ENCODE assay signal across 16 cellular contexts in genomic region chr19:35750167-35750566, GRCh38. TPM values are rescaled to one million over a fixed set of nuclear protein-coding genes. Genes with fewer than 3 reads are reported as not detected.
DNase-seq lines count a peak whose midpoint lies in the region; ATAC-seq, FAIRE-seq and TF ChIP-seq lines count a peak whose summit lies in the region.
"Had no signal": no experiment of that assay in that cellular context is flagged by ENCODE, and none has a peak within 500 bp of the region (broad histone marks: within the 10 kb centered on the region; RNA-seq: fewer than 3 reads in every experiment).

No MANE protein-coding gene starts in this region.

- no peak for TF ChIP-seq CTCF in A549 (IDR thresholded peaks at IDR 0.05)
- no peak for TF ChIP-seq CTCF in WTC11 (IDR thresholded peaks at IDR 0.05)
- TF ChIP-seq CTCF in mesothelial cell of epicardium (IDR thresholded peaks at IDR 0.05; ENCODE audit: unreplicated experiment) = no peak

- ATAC-seq in A549 (no peak), WTC11 (no peak), HG02759 (IDR thresholded peaks at IDR 0.05; ENCODE audit: unreplicated experiment) (no peak)
- no peak for ATAC-seq in CD4-positive, CD25-positive, alpha-beta regulatory T cell (ENCODE audit: low read depth in 2 of 2)

- no peak overlapping the region for H3K27ac ChIP-seq in A549
- H3K27ac ChIP-seq in CD4-positive, CD25-positive, alpha-beta regulatory T cell (ENCODE audit: insufficient read depth, low read length, poor library complexity, severe bottlenecking) = no peak overlapping the region
- H3K27ac ChIP-seq: brain microvascular endothelial cell, Peyer's patch, thoracic aorta had no signal

- H3K36me3 Mint-ChIP-seq in CD4-positive, CD25-positive, alpha-beta regulatory T cell = peaks cover 3% of the 10 kb centered on the region
- H3K36me3 Mint-ChIP-seq in WTC11 (no peaks in the 10 kb centered on the region), mesothelial cell of epicardium (peaks cover 4% of the 10 kb centered on the region)

- no peak overlapping the region for H3K4me3 ChIP-seq in A549
- H3K4me3 ChIP-seq in CD4-positive, CD25-positive, alpha-beta regulatory T cell (ENCODE audit: low read depth, low read length) = no peak overlapping the region
- H3K4me3 ChIP-seq: Peyer's patch had no signal

- POLR2A ChIA-PET in A549 (lab: Yijun Ruan, JAX) (no interaction called here), WTC11 (lab: Charles Lee) (no interaction called here)

- TF ChIP-seq POLR2A in A549 (IDR thresholded peaks at IDR 0.05; ENCODE audit: low read length) = no peak

- no peaks in the 10 kb centered on the region for H3K9me3 Mint-ChIP-seq in CD4-positive, CD25-positive, alpha-beta regulatory T cell
- H3K9me3 Mint-ChIP-seq in WTC11 (no peaks in the 10 kb centered on the region), mesothelial cell of epicardium (no peaks in the 10 kb centered on the region)

- CTCF ChIA-PET in A549 (lab: Yijun Ruan, JAX) (interaction anchor here (1.6 kb wide), 1 partner anchor 182 kb away, joined by 12 read pairs; no protein-coding TSS in a partner anchor), WTC11 (lab: Charles Lee) (interaction anchor here (1.1 kb wide), 1 partner anchor 34 kb away, joined by 3 read pairs; no protein-coding TSS in a partner anchor)

- WGBS in A549 (ENCODE audit: missing lambda C conversion rate) = 90% methylated on average over 5 of the region's 5 CpGs

- peak overlapping the region; percentile 26 to 81 (median 58) for H3K4me3 Mint-ChIP-seq in CD4-positive, CD25-positive, alpha-beta regulatory T cell
- H3K4me3 Mint-ChIP-seq in WTC11 (peak overlapping the region; percentile 33; the same call in 1 of the 2 replicates), mesothelial cell of epicardium (peak overlapping the region; percentile 57)

- H3K36me3 ChIP-seq in CD4-positive, CD25-positive, alpha-beta regulatory T cell (ENCODE audit: control insufficient read depth, insufficient read depth, low read length) = peaks cover 14% of the 10 kb centered on the region

- no peaks in the 10 kb centered on the region for H3K27me3 ChIP-seq in CD4-positive, CD25-positive, alpha-beta regulatory T cell (ENCODE audit: control insufficient read depth, insufficient read depth, low read length)
- H3K27me3 ChIP-seq: brain microvascular endothelial cell, Peyer's patch had no signal

- no peaks in the 10 kb centered on the region for H3K9me3 ChIP-seq in A549
- H3K9me3 ChIP-seq in CD4-positive, CD25-positive, alpha-beta regulatory T cell (ENCODE audit: control insufficient read depth in 2 of 2, low read length in 2 of 2) = no peaks in the 10 kb centered on the region
- H3K9me3 ChIP-seq: Peyer's patch, thoracic aorta had no signal

- peaks cover 22% of the 10 kb centered on the region for H3K4me1 ChIP-seq in A549
- peaks cover 28% of the 10 kb centered on the region for H3K4me1 ChIP-seq in CD4-positive, CD25-positive, alpha-beta regulatory T cell (ENCODE audit: control insufficient read depth, insufficient read depth, low read length, poor library complexity, severe bottlenecking)

- peaks cover 5 to 45% (median 18%) of the 10 kb centered on the region in 4 donors for H3K4me1 Mint-ChIP-seq in CD4-positive, CD25-positive, alpha-beta regulatory T cell
- H3K4me1 Mint-ChIP-seq in WTC11 (peaks cover 18% of the 10 kb centered on the region), mesothelial cell of epicardium (peaks cover 38% of the 10 kb centered on the region)

- TF ChIP-seq EP300 in A549 (IDR thresholded peaks at IDR 0.05) = no peak

- TF ChIP-seq RAD21 in A549 (conservative IDR thresholded peaks at IDR 0.05 in 1 of 2, IDR thresholded peaks at IDR 0.05 in 1 of 2) = no peak

- peaks cover 5% of the 10 kb centered on the region for H3K27me3 Mint-ChIP-seq in CD4-positive, CD25-positive, alpha-beta regulatory T cell
- H3K27me3 Mint-ChIP-seq in WTC11 (ENCODE audit: low read depth) (peaks cover 6% of the 10 kb centered on the region), mesothelial cell of epicardium (ENCODE audit: low read depth) (peaks cover 3% of the 10 kb centered on the region)

- no peak for FAIRE-seq in A549 (lab: Jason Lieb, UNC)
- FAIRE-seq: endometrium had no signal

- H3K4me2 ChIP-seq in A549 = peak overlapping the region; percentile 94; the same call in 2 of the 3 replicates

- no peak overlapping the region for H3K27ac Mint-ChIP-seq in CD4-positive, CD25-positive, alpha-beta regulatory T cell
- H3K27ac Mint-ChIP-seq in WTC11 (no peak overlapping the region), mesothelial cell of epicardium (peak overlapping the region; percentile 83)

- DNase-seq in A549 (ENCODE audit: low read depth in 1 of 2, low spot score in 1 of 2) = no peak
- no peak for DNase-seq in CD4-positive, CD25-positive, alpha-beta regulatory T cell
- DNase-seq in WTC11 (ENCODE audit: low spot score) = no peak
- DNase-seq in mesothelial cell of epicardium (ENCODE audit: low spot score in 2 of 2, unreplicated experiment in 2 of 2) = no peak
- DNase-seq in foreskin melanocyte = no peak
- no peak for DNase-seq in COLO668 (lab: John Stamatoyannopoulos, UW; ENCODE audit: unreplicated experiment)
- no peak for DNase-seq in NCI-H2081 (lab: John Stamatoyannopoulos, UW)
- DNase-seq: brain microvascular endothelial cell, COR-L47, IMR-90, kidney glomerular epithelial cell, NCI-H1436, Peyer's patch had no signal

TF ChIP-seq in A549, 52 proteins besides CTCF, POLR2A, EP300 and RAD21 (continues in another document):
- no peak for TF ChIP-seq SMC3 (IDR thresholded peaks at IDR 0.05)
- TF ChIP-seq FOSB (CRISPR knock-in tag; IDR thresholded peaks at IDR 0.05) = no peak
- no peak for TF ChIP-seq GATA3 (IDR thresholded peaks at IDR 0.05; ENCODE audit: borderline replicate concordance)
- no peak for TF ChIP-seq HOXB5 (CRISPR knock-in tag; IDR thresholded peaks at IDR 0.05)
- no peak for TF ChIP-seq KDM1A (IDR thresholded peaks at IDR 0.05; ENCODE audit: low read depth)
- no peak for TF ChIP-seq HDAC2 (IDR thresholded peaks at IDR 0.05)

TF ChIP-seq in WTC11, 78 proteins besides CTCF, POLR2A, EP300 and RAD21:
- no peak for TF ChIP-seq MAX (CRISPR knock-in tag; IDR thresholded peaks at IDR 0.05)
TF ChIP-seq in WTC11: peak in this region for 0.

RNA-seq across cellular contexts. Expression of gene LIN37, which starts 1.8 kb away (rescaled TPM):
- 8.1 and 11.5 TPM in 2 replicates for polyA plus RNA-seq in A549 (2011; rRNA removed)
- 17.3 and 20.2 TPM in 2 replicates for polyA plus RNA-seq in A549 (2012; cell fraction: cytosol; rRNA removed)
- 66.8 and 67.2 TPM in 2 replicates for polyA plus RNA-seq in A549 (2012; cell fraction: nucleus; rRNA removed)
- polyA plus RNA-seq in A549 (2017; fragmentation: RNase III; extraction: RNeasy Plus Mini Kit Qiagen cat#74134 plus additional on column Dnase treatment) = 20.4 to 23.1 TPM (median 22.0 TPM) in 3 replicates
- polyA minus RNA-seq in A549 (2011; rRNA and poly(A)+ RNA removed) = 13.5 and 24.5 TPM in 2 replicates
- 11.7 TPM for total RNA-seq in CD4-positive, CD25-positive, alpha-beta regulatory T cell
- 10 to 100 TPM in 3 of 4 donors, 1 to 10 TPM in 1; 9.9 to 16.5 (median 11.8) TPM for polyA plus RNA-seq in CD4-positive, CD25-positive, alpha-beta regulatory T cell
- 4.7 to 6.4 TPM (median 5.6 TPM) in 3 replicates for total RNA-seq in WTC11 (2021)
- 11.8 to 12.9 TPM (median 12.0 TPM) in 3 replicates for total RNA-seq in mesothelial cell of epicardium

RNA-seq across cellular contexts. Expression of gene PSENEN, which starts 4.7 kb away (rescaled TPM):
- 111 and 133 TPM in 2 replicates for polyA plus RNA-seq in A549 (2011; rRNA removed)
- 171 and 192 TPM in 2 replicates for polyA plus RNA-seq in A549 (2012; cell fraction: cytosol; rRNA removed)
- polyA plus RNA-seq in A549 (2012; cell fraction: nucleus; rRNA removed) = 102 and 137 TPM in 2 replicates
- polyA plus RNA-seq in A549 (2017; fragmentation: RNase III; extraction: RNeasy Plus Mini Kit Qiagen cat#74134 plus additional on column Dnase treatment) = 191 to 203 TPM (median 197 TPM) in 3 replicates
- polyA minus RNA-seq in A549 (2011; rRNA and poly(A)+ RNA removed) = 71.3 and 103 TPM in 2 replicates
- total RNA-seq in CD4-positive, CD25-positive, alpha-beta regulatory T cell = 21.1 TPM
- polyA plus RNA-seq in CD4-positive, CD25-positive, alpha-beta regulatory T cell = 10 to 100 TPM; 66.1 to 99.6 (median 72.9) TPM
- total RNA-seq in WTC11 (2021) = 80.3 to 85.3 TPM (median 84.0 TPM) in 3 replicates
- 45.2 to 54.9 TPM (median 45.7 TPM) in 3 replicates for total RNA-seq in mesothelial cell of epicardium

RNA-seq across cellular contexts. Expression of gene U2AF1L4, which starts 4.9 kb away (rescaled TPM):
- polyA plus RNA-seq in A549 (2011; rRNA removed) (29.6 and 41.1 TPM in 2 replicates), A549 (2017; fragmentation: RNase III; extraction: RNeasy Plus Mini Kit Qiagen cat#74134 plus additional on column Dnase treatment) (39.0 to 45.6 TPM (median 42.8 TPM) in 3 replicates)
- 45.9 and 47.2 TPM in 2 replicates for polyA plus RNA-seq in A549 (2012; cell fraction: cytosol; rRNA removed)
- 111 and 144 TPM in 2 replicates for polyA plus RNA-seq in A549 (2012; cell fraction: nucleus; rRNA removed)
- 27.7 and 30.5 TPM in 2 replicates for polyA minus RNA-seq in A549 (2011; rRNA and poly(A)+ RNA removed)
- 70.8 TPM for total RNA-seq in CD4-positive, CD25-positive, alpha-beta regulatory T cell
- polyA plus RNA-seq in CD4-positive, CD25-positive, alpha-beta regulatory T cell = 10 to 100 TPM; 48.4 to 66.5 (median 58.5) TPM
- total RNA-seq in WTC11 (2021) (19.7 to 20.9 TPM (median 20.8 TPM) in 3 replicates), mesothelial cell of epicardium (39.4 to 42.5 TPM (median 42.4 TPM) in 3 replicates)

RNA-seq across cellular contexts. Expression of gene HSPB6, which starts 6.7 kb away (rescaled TPM):
- polyA plus RNA-seq in A549 (2011; rRNA removed) = 0.12 and 0.16 TPM in 2 replicates
- 0.23 and 0.24 TPM in 2 replicates for polyA plus RNA-seq in A549 (2012; cell fraction: cytosol; rRNA removed)
- polyA plus RNA-seq in A549 (2012; cell fraction: nucleus; rRNA removed) = 0.42 and 0.58 TPM in 2 replicates
- 0.11 to 0.28 TPM (median 0.26 TPM) in 3 replicates for polyA plus RNA-seq in A549 (2017; fragmentation: RNase III; extraction: RNeasy Plus Mini Kit Qiagen cat#74134 plus additional on column Dnase treatment)
- polyA minus RNA-seq in A549 (2011; rRNA and poly(A)+ RNA removed) = 0.29 and 0.39 TPM in 2 replicates
- total RNA-seq in CD4-positive, CD25-positive, alpha-beta regulatory T cell = not detected
- polyA plus RNA-seq in CD4-positive, CD25-positive, alpha-beta regulatory T cell = not detected
- 1.4 to 2.5 TPM (median 1.7 TPM) in 3 replicates for total RNA-seq in WTC11 (2021)
- 18.8 to 21.7 TPM (median 20.3 TPM) in 3 replicates for total RNA-seq in mesothelial cell of epicardium

RNA-seq across cellular contexts. Expression of gene PROSER3, which starts 7.8 kb away (rescaled TPM):
- polyA plus RNA-seq in A549 (2011; rRNA removed) = 19.5 and 30.8 TPM in 2 replicates
- 30.2 and 38.8 TPM in 2 replicates for polyA plus RNA-seq in A549 (2012; cell fraction: cytosol; rRNA removed)
- 137 and 148 TPM in 2 replicates for polyA plus RNA-seq in A549 (2012; cell fraction: nucleus; rRNA removed)
- 24.4 to 27.6 TPM (median 25.3 TPM) in 3 replicates for polyA plus RNA-seq in A549 (2017; fragmentation: RNase III; extraction: RNeasy Plus Mini Kit Qiagen cat#74134 plus additional on column Dnase treatment)
- polyA minus RNA-seq in A549 (2011; rRNA and poly(A)+ RNA removed) = 41.9 and 46.2 TPM in 2 replicates
- 39.5 TPM for total RNA-seq in CD4-positive, CD25-positive, alpha-beta regulatory T cell
- polyA plus RNA-seq in CD4-positive, CD25-positive, alpha-beta regulatory T cell = 1 to 10 TPM; 4.3 to 6.4 (median 5.0) TPM
- 32.9 to 36.7 TPM (median 36.2 TPM) in 3 replicates for total RNA-seq in WTC11 (2021)
- total RNA-seq in mesothelial cell of epicardium = 45.1 to 50.5 TPM (median 46.6 TPM) in 3 replicates
